ENCODE assay signal across 17 cellular contexts in the genomic region with DNA sequence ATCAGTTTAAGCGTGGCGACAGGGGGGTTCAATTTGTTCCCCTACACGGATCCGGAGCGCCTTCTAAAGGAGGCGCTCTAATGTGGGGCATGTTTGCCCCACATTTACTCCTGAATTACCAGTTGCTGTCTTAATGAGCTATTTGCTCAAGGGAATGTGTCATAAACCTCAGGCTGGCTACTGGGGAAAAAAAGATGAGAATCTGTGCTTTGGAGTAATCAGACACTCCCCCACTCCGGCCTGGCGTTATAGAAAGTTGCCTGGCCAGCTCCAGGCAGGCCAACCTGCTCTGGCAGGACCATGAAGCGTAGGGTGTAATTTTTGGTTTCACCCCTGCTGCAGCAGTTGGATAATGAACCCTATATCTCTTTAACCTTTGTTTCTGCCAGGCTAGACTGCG. TPM values are rescaled to one million over a fixed set of nuclear protein-coding genes. Genes with fewer than 3 reads are reported as not detected.
DNase-seq lines count a peak whose midpoint lies in the region; ATAC-seq, FAIRE-seq and TF ChIP-seq lines count a peak whose summit lies in the region.
"Had no signal": no experiment of that assay in that cellular context is flagged by ENCODE, and none has a peak within 500 bp of the region (broad histone marks: within the 10 kb centered on the region; RNA-seq: fewer than 3 reads in every experiment).

No MANE protein-coding gene starts in this region.

- H3K9me3 ChIP-seq in PC-3 (ENCODE audit: low read length) (no peaks in the 10 kb centered on the region), vagina (no peaks in the 10 kb centered on the region)
- H3K9me3 ChIP-seq: BE2C had no signal

- intact Hi-C loops in PC-3 (cut with micrococcal nuclease), result no loop called here
- intact Hi-C loops in vagina (cut with DNase I), result no loop called here

- H3K27me3 ChIP-seq in PC-3 (ENCODE audit: low read length), result no peaks in the 10 kb centered on the region
- H3K27me3 ChIP-seq in bronchial epithelial cell (ENCODE audit: control insufficient read depth, insufficient read depth, low read length), result no peaks in the 10 kb centered on the region
- H3K27me3 ChIP-seq in vagina, result no peaks in the 10 kb centered on the region
- H3K27me3 ChIP-seq: BE2C had no signal

- BruUV-seq in PC-3 (replicated peaks; lab: Mats Ljungman, UMichigan), result no TSS peak

- H3F3A ChIP-seq in PC-3 (ENCODE audit: low read length, unreplicated experiment), result no peaks in the 10 kb centered on the region

- peaks cover 30% of the 10 kb centered on the region for H3K4me1 ChIP-seq in PC-3 (ENCODE audit: insufficient read depth, low read length)
- peaks cover 34% of the 10 kb centered on the region for H3K4me1 ChIP-seq in vagina

- no peak for FAIRE-seq in bronchial epithelial cell (lab: Jason Lieb, UNC)

- no peaks in the 10 kb centered on the region for H3K36me3 ChIP-seq in PC-3 (ENCODE audit: low read depth, low read length)
- H3K36me3 ChIP-seq in bronchial epithelial cell (ENCODE audit: control insufficient read depth, insufficient read depth, low read length), result no peaks in the 10 kb centered on the region
- H3K36me3 ChIP-seq in vagina, result no peaks in the 10 kb centered on the region
- H3K36me3 ChIP-seq: BE2C had no signal

- DNase-seq in HT1080 (ENCODE audit: low read depth) (peak; percentile 7), PC-3 (peak; percentile 72), bronchial epithelial cell (ENCODE audit: low read depth) (peak; percentile 58), renal cortical epithelial cell (ENCODE audit: low read depth) (peak; percentile 47), RPMI8226 (no peak), vagina (ENCODE audit: extremely low spot score in 2 of 2) (no peak)
- DNase-seq: BE2C; Calu3; CD4-positive, alpha-beta memory T cell; DMS79; HCEC 1CT; MM.1S; NCI-H187; NCI-H526 treated with DMSO at 0.1 percent for 48 hours; NK-92 treated with Interleukin-12 subunit alpha and Interleukin-12 subunit beta, amount 100 ng/mL, for 24 hours; SW 1271 had no signal

- H3K9me2 ChIP-seq in PC-3 (replicated peaks; ENCODE audit: low read length), result no peaks in the 10 kb centered on the region

- no peak overlapping the region for H3K4me3 ChIP-seq in PC-3 (ENCODE audit: low read length)
- no peak overlapping the region for H3K4me3 ChIP-seq in bronchial epithelial cell (ENCODE audit: low read depth, low read length)
- no peak overlapping the region for H3K4me3 ChIP-seq in vagina

- ATAC-seq in PC-3 (no peak), HG03439 (IDR thresholded peaks at IDR 0.05; ENCODE audit: unreplicated experiment) (no peak)

- no peak overlapping the region for H3K9ac ChIP-seq in PC-3 (ENCODE audit: low read length)

- POLR2A ChIA-PET in PC-3 (lab: Charles Lee; ENCODE audit: unreplicated experiment), result no interaction called here

- no peak for TF ChIP-seq POLR2A in vagina (IDR thresholded peaks at IDR 0.05)

- H4K20me1 ChIP-seq in PC-3 (ENCODE audit: low read length), result no peaks in the 10 kb centered on the region

- CTCF ChIA-PET in PC-3 (lab: Charles Lee), result no interaction called here

- H3K79me2 ChIP-seq in PC-3 (ENCODE audit: low read length), result no peaks in the 10 kb centered on the region

- no peak overlapping the region for H2AFZ ChIP-seq in PC-3 (ENCODE audit: low read length)

- H3K27ac ChIP-seq in PC-3 (ENCODE audit: low read length), result peak overlapping the region; percentile 18
- no peak overlapping the region for H3K27ac ChIP-seq in vagina

- TF ChIP-seq CTCF in PC-3 (conservative IDR thresholded peaks at IDR 0.05; ENCODE audit: low read depth, low read length) (peak; percentile 26; the same call in 1 of the 2 replicates), bronchial epithelial cell (IDR thresholded peaks at IDR 0.05; ENCODE audit: insufficient read depth, low read length, severe bottlenecking) (no peak), vagina (IDR thresholded peaks at IDR 0.05) (no peak)

- peak overlapping the region; percentile 18; the same call in 1 of the 2 replicates for H3K4me2 ChIP-seq in PC-3 (ENCODE audit: low read length)

RNA-seq across cellular contexts. Expression of a gene that starts 31.0 kb away (rescaled TPM):
- 22.6 and 25.2 TPM in 2 replicates for total RNA-seq in HT1080 (2014; rRNA removed; shearing (Covaris generic))
- 26.9 and 33.6 TPM in 2 replicates for polyA plus RNA-seq in HT1080 (2015; cell fraction: cytosol; rRNA removed)
- 22.6 and 22.7 TPM in 2 replicates for polyA plus RNA-seq in HT1080 (2015; cell fraction: nucleus; rRNA removed)
- total RNA-seq in PC-3 (2014; rRNA removed) (23.1 and 29.8 TPM in 2 replicates), bronchial epithelial cell (43.2 and 50.2 TPM in 2 replicates), renal cortical epithelial cell (26.4 and 28.5 TPM in 2 replicates), vagina (59.4 TPM)

Comparison
In these comparisons a context has a peak if more than half of its experiments do, and no peak if none do; other contexts are left out.
1. DNase-seq: peak in HT1080 (single experiment), PC-3 (single experiment), bronchial epithelial cell (single experiment) and renal cortical epithelial cell (single experiment); none in RPMI8226 (single experiment) and vagina (0 of 2).